8 cellular contexts compared by ENCODE assay signal in the genomic region with DNA sequence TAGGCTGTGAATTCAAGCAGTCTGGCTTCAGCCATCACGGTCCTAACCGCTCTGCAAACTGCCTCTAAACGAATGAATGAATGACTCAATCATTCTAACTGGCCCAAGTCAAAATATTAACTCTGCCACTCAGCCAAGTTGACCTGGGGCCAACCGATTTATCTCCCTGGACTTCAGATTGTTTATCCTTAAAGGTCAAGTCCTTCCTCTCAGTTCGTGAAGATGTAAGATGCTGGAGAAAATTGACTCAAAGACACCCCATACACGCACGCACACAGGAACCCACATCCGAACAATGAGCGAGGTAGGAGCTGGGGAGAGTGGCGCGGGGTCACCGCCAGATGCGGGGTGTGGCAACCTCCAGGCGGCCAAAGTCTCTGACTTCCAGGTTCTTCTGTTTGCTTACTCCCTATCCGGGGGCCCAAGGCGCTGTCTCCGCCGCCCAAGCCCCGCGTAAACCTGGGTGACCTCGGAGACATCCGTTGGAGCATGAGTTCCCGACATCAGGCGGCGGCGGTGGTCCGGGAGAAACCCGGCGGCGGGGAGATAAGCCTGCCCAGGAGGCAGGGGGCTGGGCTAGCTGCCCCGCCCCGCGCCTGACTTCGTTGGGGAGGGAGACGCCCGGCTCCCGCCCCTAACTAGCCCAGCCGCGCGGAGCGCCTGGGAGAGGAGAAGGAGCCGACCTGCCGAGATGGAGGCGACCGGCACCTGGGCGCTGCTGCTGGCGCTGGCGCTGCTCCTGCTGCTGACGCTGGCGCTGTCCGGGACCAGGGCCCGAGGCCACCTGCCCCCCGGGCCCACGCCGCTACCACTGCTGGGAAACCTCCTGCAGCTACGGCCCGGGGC. TPM values are rescaled to one million over a fixed set of nuclear protein-coding genes. Genes with fewer than 3 reads are reported as not detected.
DNase-seq lines count a peak whose midpoint lies in the region; ATAC-seq, FAIRE-seq and TF ChIP-seq lines count a peak whose summit lies in the region.

A gene with protein sequence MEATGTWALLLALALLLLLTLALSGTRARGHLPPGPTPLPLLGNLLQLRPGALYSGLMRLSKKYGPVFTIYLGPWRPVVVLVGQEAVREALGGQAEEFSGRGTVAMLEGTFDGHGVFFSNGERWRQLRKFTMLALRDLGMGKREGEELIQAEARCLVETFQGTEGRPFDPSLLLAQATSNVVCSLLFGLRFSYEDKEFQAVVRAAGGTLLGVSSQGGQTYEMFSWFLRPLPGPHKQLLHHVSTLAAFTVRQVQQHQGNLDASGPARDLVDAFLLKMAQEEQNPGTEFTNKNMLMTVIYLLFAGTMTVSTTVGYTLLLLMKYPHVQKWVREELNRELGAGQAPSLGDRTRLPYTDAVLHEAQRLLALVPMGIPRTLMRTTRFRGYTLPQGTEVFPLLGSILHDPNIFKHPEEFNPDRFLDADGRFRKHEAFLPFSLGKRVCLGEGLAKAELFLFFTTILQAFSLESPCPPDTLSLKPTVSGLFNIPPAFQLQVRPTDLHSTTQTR (plus strand): TSS at position 646 of the 846 bp plus-strand sequence. CDS start 46 bp downstream, at position 692.

- no peak for FAIRE-seq in GM12892 (lab: Jason Lieb, UNC)

- H3K27ac ChIP-seq in PC-3 (ENCODE audit: low read length): no peak within 1 kb of the TSS
- no peak within 1 kb of the TSS for H3K27ac ChIP-seq in effector memory CD4-positive, alpha-beta T cell (ENCODE audit: insufficient read depth, low read length, poor library complexity, severe bottlenecking)
- H3K27ac ChIP-seq in naive thymus-derived CD4-positive, alpha-beta T cell (ENCODE audit: low read depth, low read length): no peak within 1 kb of the TSS

- H3K9ac ChIP-seq in PC-3 (ENCODE audit: low read length): 0 out of 2 replicates have a peak within 1 kb of the TSS, but pooled peaks have one; percentile 48

- H3K4me1 ChIP-seq in Caco-2 (peaks cover 23% of the 10 kb centered on the region), PC-3 (ENCODE audit: insufficient read depth, low read length) (peaks cover 6% of the 10 kb centered on the region; the same call in 1 of the 2 replicates)
- peaks cover 5% of the 10 kb centered on the region for H3K4me1 ChIP-seq in effector memory CD4-positive, alpha-beta T cell (ENCODE audit: control insufficient read depth, insufficient read depth, low read length, poor library complexity, severe bottlenecking)
- peaks cover 0 to 13% of the 10 kb centered on the region in 2 donors for H3K4me1 ChIP-seq in naive thymus-derived CD4-positive, alpha-beta T cell (ENCODE audit: control insufficient read depth in 2 of 2, insufficient read depth in 2 of 2, low read length in 2 of 2)

- H3K9me3 Mint-ChIP-seq in Caco-2 (ENCODE audit: unreplicated experiment): no peaks in the 10 kb centered on the region
- H3K9me3 Mint-ChIP-seq in naive thymus-derived CD4-positive, alpha-beta T cell: no peaks in the 10 kb centered on the region

- TSS peak; percentile 95 for BruUV-seq in Caco-2 (replicated peaks; lab: Mats Ljungman, UMichigan)
- BruUV-seq in PC-3 (replicated peaks; lab: Mats Ljungman, UMichigan): no TSS peak

- no peaks in the 10 kb centered on the region for H3F3A ChIP-seq in PC-3 (ENCODE audit: low read length, unreplicated experiment)

- CTCF ChIA-PET in Caco-2 (lab: Charles Lee) (interaction anchor here (0.6 to 1.5 kb wide), 4 partner anchors 10 to 116 kb away, joined by 3 to 6 read pairs (median 4); no protein-coding TSS in a partner anchor), PC-3 (lab: Charles Lee) (interaction anchor here (1.2 kb wide), 1 partner anchor 11 kb away, joined by 3 read pairs; no protein-coding TSS in a partner anchor)
- CTCF ChIA-PET in naive thymus-derived CD4-positive, alpha-beta T cell (lab: Charles Lee): no interaction called here

- TF ChIP-seq POLR2A in GM12892 (IDR thresholded peaks at IDR 0.05; ENCODE audit: low read depth, low read length) (no peak), GM18505 (IDR thresholded peaks at IDR 0.05; ENCODE audit: borderline replicate concordance, extremely low read depth, insufficient read depth, insufficient read length) (no peak)

- H2AFZ ChIP-seq in PC-3 (ENCODE audit: low read length): peak within 1 kb of the TSS; percentile 88

- no peaks in the 10 kb centered on the region for H3K27me3 ChIP-seq in Caco-2 (replicated peaks; ENCODE audit: control insufficient read depth, insufficient read depth, low read length)
- no peaks in the 10 kb centered on the region for H3K27me3 ChIP-seq in PC-3 (ENCODE audit: low read length)
- H3K27me3 ChIP-seq in effector memory CD4-positive, alpha-beta T cell (replicated peaks; ENCODE audit: control insufficient read depth, insufficient read depth, low read length, poor library complexity, severe bottlenecking): peaks cover 27% of the 10 kb centered on the region
- H3K27me3 ChIP-seq in naive thymus-derived CD4-positive, alpha-beta T cell (ENCODE audit: control insufficient read depth in 2 of 2, insufficient read depth in 2 of 2, low read length in 2 of 2): peaks cover 0 to 12% of the 10 kb centered on the region in 2 donors

- no peaks in the 10 kb centered on the region for H3K27me3 Mint-ChIP-seq in Caco-2 (ENCODE audit: insufficient read depth, unreplicated experiment)
- peaks cover 36 to 47% (median 39%) of the 10 kb centered on the region in 5 donors for H3K27me3 Mint-ChIP-seq in naive thymus-derived CD4-positive, alpha-beta T cell

- POLR2A ChIA-PET in Caco-2 (lab: Charles Lee): interaction anchor here (0.5 to 1.2 kb wide), 3 partner anchors 17 to 72 kb away, joined by 3 to 4 read pairs (median 3); no protein-coding TSS in a partner anchor
- POLR2A ChIA-PET in PC-3 (lab: Charles Lee; ENCODE audit: unreplicated experiment): no interaction called here
- POLR2A ChIA-PET in naive thymus-derived CD4-positive, alpha-beta T cell (lab: Charles Lee): interaction anchor here (0.7 to 1.1 kb wide), 2 partner anchors 59 to 81 kb away, joined by 3 read pairs; no protein-coding TSS in a partner anchor

- H3K4me3 Mint-ChIP-seq in Caco-2 (ENCODE audit: unreplicated experiment): peak within 1 kb of the TSS; percentile 76
- H3K4me3 Mint-ChIP-seq in naive thymus-derived CD4-positive, alpha-beta T cell: peak within 1 kb of the TSS in 9 of 10 donors; percentile 30 to 76 (median 60)

- no peak for TF ChIP-seq CTCF in Caco-2 (IDR thresholded peaks at IDR 0.05; ENCODE audit: insufficient read depth in 1 of 2, low read depth in 1 of 2, low read length in 1 of 2, severe bottlenecking in 1 of 2, unreplicated experiment in 1 of 2)
- no peak for TF ChIP-seq CTCF in PC-3 (conservative IDR thresholded peaks at IDR 0.05; ENCODE audit: low read depth, low read length)

- H3K36me3 ChIP-seq in Caco-2 (ENCODE audit: control insufficient read depth, insufficient read depth, low read length): peaks cover 4% of the 10 kb centered on the region
- no peaks in the 10 kb centered on the region for H3K36me3 ChIP-seq in PC-3 (ENCODE audit: low read depth, low read length)
- no peaks in the 10 kb centered on the region for H3K36me3 ChIP-seq in effector memory CD4-positive, alpha-beta T cell (ENCODE audit: control insufficient read depth, insufficient read depth, low read length)
- no peaks in the 10 kb centered on the region for H3K36me3 ChIP-seq in naive thymus-derived CD4-positive, alpha-beta T cell (ENCODE audit: control insufficient read depth in 2 of 3, insufficient read depth in 3 of 3, low read length in 3 of 3)

- H3K4me3 ChIP-seq in Caco-2 (ENCODE audit: low read depth, low read length) (peak within 1 kb of the TSS; percentile 85), PC-3 (ENCODE audit: low read length) (peak within 1 kb of the TSS; percentile 75)
- H3K4me3 ChIP-seq in effector memory CD4-positive, alpha-beta T cell (ENCODE audit: insufficient read depth, low read depth, low read length, poor library complexity, severe bottlenecking): peak within 1 kb of the TSS; percentile 28
- H3K4me3 ChIP-seq in naive thymus-derived CD4-positive, alpha-beta T cell (ENCODE audit: low read length): no peak within 1 kb of the TSS

- H3K9me3 ChIP-seq in Caco-2: no peaks in the 10 kb centered on the region
- H3K9me3 ChIP-seq in PC-3 (ENCODE audit: low read length): no peaks in the 10 kb centered on the region
- no peaks in the 10 kb centered on the region for H3K9me3 ChIP-seq in effector memory CD4-positive, alpha-beta T cell (ENCODE audit: control insufficient read depth, low read length)
- no peaks in the 10 kb centered on the region for H3K9me3 ChIP-seq in naive thymus-derived CD4-positive, alpha-beta T cell (ENCODE audit: control insufficient read depth in 2 of 3, low read length in 3 of 3)

- H4K20me1 ChIP-seq in PC-3 (ENCODE audit: low read length): no peaks in the 10 kb centered on the region

- peak within 1 kb of the TSS; percentile 43 for H3K27ac Mint-ChIP-seq in Caco-2 (ENCODE audit: unreplicated experiment)
- peak within 1 kb of the TSS in 1 of 9 donors; percentile 30 for H3K27ac Mint-ChIP-seq in naive thymus-derived CD4-positive, alpha-beta T cell

- ATAC-seq in PC-3: peak; percentile 86
- peak; percentile 59 for ATAC-seq in naive thymus-derived CD4-positive, alpha-beta T cell
- no peak for ATAC-seq in GM18505 (IDR thresholded peaks at IDR 0.05; ENCODE audit: unreplicated experiment)
- ATAC-seq in GM19467 (IDR thresholded peaks at IDR 0.05; ENCODE audit: unreplicated experiment): no peak

- intact Hi-C loops in Caco-2 (cut with micrococcal nuclease; ENCODE audit: unreplicated experiment): loop anchor here (1.0 kb wide), 1 partner anchor 16 kb away; no protein-coding TSS in a partner anchor
- intact Hi-C loops in PC-3 (cut with micrococcal nuclease): no loop called here
- intact Hi-C loops in naive thymus-derived CD4-positive, alpha-beta T cell (cut with micrococcal nuclease): no loop called here

- H3K9me2 ChIP-seq in PC-3 (replicated peaks; ENCODE audit: low read length): no peaks in the 10 kb centered on the region

- DNase-seq in Caco-2 (peak; percentile 85 to 90), PC-3 (peak; percentile 57), kidney glomerular epithelial cell (lab: John Stamatoyannopoulos, UW) (no peak), GM12892 (ENCODE audit: insufficient read length) (no peak)
- no peak for DNase-seq in effector memory CD4-positive, alpha-beta T cell
- peak in 4 of 9 donors; percentile 16 to 42 (median 18) for DNase-seq in naive thymus-derived CD4-positive, alpha-beta T cell

- peaks cover 25% of the 10 kb centered on the region for H3K4me1 Mint-ChIP-seq in Caco-2 (ENCODE audit: low read depth, unreplicated experiment)
- peaks cover 15 to 18% (median 17%) of the 10 kb centered on the region in 7 donors for H3K4me1 Mint-ChIP-seq in naive thymus-derived CD4-positive, alpha-beta T cell

- no peaks in the 10 kb centered on the region for H3K79me2 ChIP-seq in PC-3 (ENCODE audit: low read length)

- H3K4me2 ChIP-seq in PC-3 (ENCODE audit: low read length): peak within 1 kb of the TSS; percentile 84

- H3K36me3 Mint-ChIP-seq in Caco-2 (ENCODE audit: insufficient read depth, unreplicated experiment): peaks cover 9% of the 10 kb centered on the region
- H3K36me3 Mint-ChIP-seq in naive thymus-derived CD4-positive, alpha-beta T cell: peaks cover 0 to 1% (median 0%) of the 10 kb centered on the region in 5 donors

RNA-seq across cellular contexts. Expression of the gene that starts here (rescaled TPM):
- total RNA-seq in Caco-2 (2022) (56.0 and 63.0 TPM in 2 replicates), PC-3 (2014; rRNA removed) (8.6 and 10.3 TPM in 2 replicates)
- 1 to 10 TPM in 2 of 5 experiments, under 1 TPM in 3; 0.24 to 4.1 (median 0.74) TPM for total RNA-seq in naive thymus-derived CD4-positive, alpha-beta T cell
- not detected for polyA plus RNA-seq in naive thymus-derived CD4-positive, alpha-beta T cell
- polyA plus RNA-seq in GM12892 (2012; ENCODE audit: missing spikeins): not detected

Comparison
In these comparisons a context has a peak if more than half of its experiments do, and no peak if none do; other contexts are left out.
1. DNase-seq: peak in Caco-2 (2 of 2) and PC-3 (single experiment); none in effector memory CD4-positive, alpha-beta T cell (0 of 3), kidney glomerular epithelial cell (single experiment) and GM12892 (single experiment).
2. ATAC-seq: peak in PC-3 (single experiment) and naive thymus-derived CD4-positive, alpha-beta T cell (single experiment); none in GM18505 (single experiment) and GM19467 (single experiment).